ENCODE assay signal across 9 cellular contexts in genomic region chr17:18732438-18732837, GRCh38. TPM values are rescaled to one million over a fixed set of nuclear protein-coding genes. Genes with fewer than 3 reads are reported as not detected.
"Had no signal": no experiment of that assay in that cellular context is flagged by ENCODE, and none has a peak within 500 bp of the region (broad histone marks: within the 10 kb centered on the region; RNA-seq: fewer than 3 reads in every experiment).

No MANE protein-coding gene starts in this region.

RNA-seq across cellular contexts. Expression of gene FBXW10, which starts 11.4 kb away (rescaled TPM):
- total RNA-seq: chondrocyte; epithelial cell of proximal tubule; glomerular endothelial cell; mucosa of descending colon; naive thymus-derived CD8-positive, alpha-beta T cell; osteocyte; right atrium auricular region; thoracic aorta; urinary bladder had no signal
- polyA plus RNA-seq: naive thymus-derived CD8-positive, alpha-beta T cell had no signal
